ENCODE assay signal across 33 cellular contexts in genomic region chr3:76047368-76047767, GRCh38.
"Had no signal": no experiment of that assay in that cellular context is flagged by ENCODE, and none has a peak within 500 bp of the region (broad histone marks: within the 10 kb centered on the region; RNA-seq: fewer than 3 reads in every experiment).

No MANE protein-coding gene starts in this region.

- DNase-seq: activated CD4-positive, alpha-beta T cell treated with anti-CD3 and anti-CD28 coated beads, Interleukin-2, amount 10 ng/mL, durations not matched to agents 24 days and 14 days; activated CD4-positive, alpha-beta T cell treated with anti-CD3 and anti-CD28 coated beads, Interleukin-2, amount 50 U/mL, for 4 hours; activated CD8-positive, alpha-beta T cell treated with anti-CD3 and anti-CD28 coated beads for 36 hours; activated effector memory CD4-positive, alpha-beta T cell treated with anti-CD3 and anti-CD28 coated beads, Interleukin-2, amount 50 U/mL, for 16 hours; activated naive CD4-positive, alpha-beta T cell; activated naive CD4-positive, alpha-beta T cell treated with anti-CD3 and anti-CD28 coated beads, Interleukin-2, amount 50 U/mL, for 16 hours; activated naive CD8-positive, alpha-beta T cell treated with anti-CD3 and anti-CD28 coated beads for 36 hours; activated T-cell treated with anti-CD3 and anti-CD28 coated beads, Interleukin-2, amount 50 U/mL, for 1 hour; activated T-cell treated with anti-CD3 and anti-CD28 coated beads, Interleukin-2, amount 50 U/mL, for 72 hours; amniotic stem cell; NCI-H1092 treated with DMSO at 0.1 percent for 48 hours; NCI-H1417; NCI-H146; NCI-H187; NCI-H2029 treated with DMSO at 0.1 percent for 48 hours; NCI-H2107; NCI-H2171; NCI-H510A; NCI-H526; NCI-H748 treated with DMSO at 0.1 percent for 48 hours; NK-92 treated with Interleukin-12 subunit alpha and Interleukin-12 subunit beta, amount 100 ng/mL, for 24 hours; PC-9; SIG-M5 had no signal

- H3K9me3 Mint-ChIP-seq: activated CD4-positive, alpha-beta T cell treated with anti-CD3 and anti-CD28 coated beads, Interleukin-2, amount 10 ng/mL, durations not matched to agents 24 days and 14 days; activated naive CD8-positive, alpha-beta T cell treated with anti-CD3 and anti-CD28 coated beads for 36 hours; central memory CD8-positive, alpha-beta T cell had no signal

- H3K9me3 ChIP-seq: ascending aorta had no signal

- H3K27ac ChIP-seq: ascending aorta, cardiac muscle cell, PC-9, RWPE1 had no signal

- H3K27ac Mint-ChIP-seq: activated CD4-positive, alpha-beta T cell treated with anti-CD3 and anti-CD28 coated beads, Interleukin-2, amount 10 ng/mL, durations not matched to agents 24 days and 14 days; activated CD8-positive, alpha-beta T cell treated with anti-CD3 and anti-CD28 coated beads for 36 hours; activated naive CD8-positive, alpha-beta T cell treated with anti-CD3 and anti-CD28 coated beads for 36 hours; activated T-cell treated with anti-CD3 and anti-CD28 coated beads, Interleukin-2, amount 50 U/mL, for 72 hours; activated T-helper 17 cell treated with anti-CD3 and anti-CD28 coated beads, Interleukin-2, amount 50 U/mL, for 72 hours; T-helper 1 cell treated with Interleukin-12 subunit alpha and Interleukin-12 subunit beta and Interleukin-4 antibody, amounts not matched to agents 30 μg/mL and 1 μg/mL, for 36 hours; T-helper 2 cell treated with Interferon-gamma antibody and Interleukin-4, amounts not matched to agents 5 μg/mL and 100 μg/mL, for 36 hours had no signal

- H3K27me3 ChIP-seq: ascending aorta, cardiac muscle cell had no signal

- H3K27me3 Mint-ChIP-seq: activated CD4-positive, alpha-beta T cell treated with anti-CD3 and anti-CD28 coated beads, Interleukin-2, amount 10 ng/mL, durations not matched to agents 24 days and 14 days; activated CD8-positive, alpha-beta T cell treated with anti-CD3 and anti-CD28 coated beads for 36 hours; activated naive CD8-positive, alpha-beta T cell treated with anti-CD3 and anti-CD28 coated beads for 36 hours; activated T-helper 17 cell treated with anti-CD3 and anti-CD28 coated beads, Interleukin-2, amount 50 U/mL, for 72 hours; central memory CD8-positive, alpha-beta T cell had no signal

- FAIRE-seq: RCC 7860, TTC549 had no signal

- H3K4me1 Mint-ChIP-seq: activated CD4-positive, alpha-beta T cell treated with anti-CD3 and anti-CD28 coated beads, Interleukin-2, amount 10 ng/mL, durations not matched to agents 24 days and 14 days; activated naive CD8-positive, alpha-beta T cell treated with anti-CD3 and anti-CD28 coated beads for 36 hours; activated T-helper 17 cell treated with anti-CD3 and anti-CD28 coated beads, Interleukin-2, amount 50 U/mL, for 72 hours; central memory CD8-positive, alpha-beta T cell had no signal

- H3K4me2 ChIP-seq: PC-9 had no signal

- H3K4me3 ChIP-seq: ascending aorta, cardiac muscle cell, PC-9 had no signal

- H3K36me3 ChIP-seq: ascending aorta, cardiac muscle cell had no signal

- H3K36me3 Mint-ChIP-seq: activated naive CD8-positive, alpha-beta T cell treated with anti-CD3 and anti-CD28 coated beads for 36 hours had no signal

- H3K4me3 Mint-ChIP-seq: activated CD4-positive, alpha-beta T cell treated with anti-CD3 and anti-CD28 coated beads, Interleukin-2, amount 10 ng/mL, durations not matched to agents 24 days and 14 days; activated CD8-positive, alpha-beta T cell treated with anti-CD3 and anti-CD28 coated beads for 36 hours; activated naive CD8-positive, alpha-beta T cell treated with anti-CD3 and anti-CD28 coated beads for 36 hours; activated T-cell treated with anti-CD3 and anti-CD28 coated beads, Interleukin-2, amount 50 U/mL, for 72 hours; activated T-helper 17 cell treated with anti-CD3 and anti-CD28 coated beads, Interleukin-2, amount 50 U/mL, for 72 hours; central memory CD8-positive, alpha-beta T cell; T-helper 1 cell treated with Interleukin-12 subunit alpha and Interleukin-12 subunit beta and Interleukin-4 antibody, amounts not matched to agents 30 μg/mL and 1 μg/mL, for 36 hours; T-helper 2 cell treated with Interferon-gamma antibody and Interleukin-4, amounts not matched to agents 5 μg/mL and 100 μg/mL, for 36 hours had no signal

- ATAC-seq: activated CD8-positive, alpha-beta T cell treated with anti-CD3 and anti-CD28 coated beads for 36 hours; activated T-cell treated with anti-CD3 and anti-CD28 coated beads, Interleukin-2, amount 50 U/mL, for 72 hours; activated T-helper 17 cell treated with anti-CD3 and anti-CD28 coated beads, Interleukin-2, amount 50 U/mL, for 72 hours; Right ventricle myocardium inferior had no signal
